Comparison of ENCODE assay signal across 16 cellular contexts in the genomic region with DNA sequence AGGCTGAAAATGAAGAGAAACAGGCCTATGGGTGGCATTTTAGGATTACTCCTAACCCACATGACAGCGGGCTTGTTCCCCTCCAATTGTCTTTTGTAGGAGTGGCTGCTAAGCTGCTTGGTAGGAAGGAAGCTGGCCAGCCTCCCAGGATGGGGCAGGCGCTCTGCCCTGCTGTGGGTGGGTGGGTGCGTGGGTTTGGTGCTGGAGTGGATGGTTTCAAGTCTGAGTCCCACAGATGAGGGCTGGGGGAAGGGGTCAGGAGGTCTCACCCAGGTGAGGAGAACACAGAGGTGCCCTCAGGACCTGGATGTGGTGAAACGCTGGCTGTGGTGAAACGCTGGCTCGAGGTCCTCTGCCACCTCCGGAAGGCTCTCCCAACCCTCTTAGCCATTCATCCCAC.
"Had no signal": no experiment of that assay in that cellular context is flagged by ENCODE, and none has a peak within 500 bp of the region (broad histone marks: within the 10 kb centered on the region; RNA-seq: fewer than 3 reads in every experiment).

No MANE protein-coding gene starts in this region.

- DNase-seq: activated CD4-positive, alpha-beta T cell treated with anti-CD3 and anti-CD28 coated beads for 48 hours; activated CD4-positive, alpha-beta T cell treated with anti-CD3 and anti-CD28 coated beads, Interleukin-2, amount 50 U/mL, for 48 hours; activated CD4-positive, CD25-positive, alpha-beta regulatory T cell treated with anti-CD3 and anti-CD28 coated beads, Interleukin-2, amount 50 U/mL, for 72 hours; activated CD8-positive, alpha-beta memory T cell treated with anti-CD3 and anti-CD28 coated beads, Interleukin-2, amount 10 ng/mL, durations not matched to agents 7 days and 5 days; activated gamma-delta T cell; activated naive CD4-positive, alpha-beta T cell treated with anti-CD3 and anti-CD28 coated beads for 36 hours; activated T-cell treated with anti-CD3 and anti-CD28 coated beads, Interleukin-2, amount 50 U/mL, for 4 hours; amygdala; NCI-H2029 treated with DMSO at 0.1 percent for 48 hours; NCI-H345; SIG-M5; T-helper 17 cell; T-helper 9 cell had no signal

- ATAC-seq: activated CD8-positive, alpha-beta memory T cell treated with anti-CD3 and anti-CD28 coated beads, Interleukin-2, amount 10 ng/mL, durations not matched to agents 7 days and 5 days; activated T-cell treated with anti-CD3 and anti-CD28 coated beads, Interleukin-2, amount 50 U/mL, for 4 hours; activated T-helper 17 cell treated with anti-CD3 and anti-CD28 coated beads, Interleukin-2, amount 50 U/mL, for 72 hours; T-helper 17 cell; WTC11 had no signal

- H3K27ac ChIP-seq: cardiac muscle cell had no signal

- H3K36me3 ChIP-seq: cardiac muscle cell had no signal

- H3K4me3 ChIP-seq: cardiac muscle cell had no signal

- H3K27me3 ChIP-seq: cardiac muscle cell had no signal
